ENCODE assay signal across 9 cellular contexts in the genomic region with DNA sequence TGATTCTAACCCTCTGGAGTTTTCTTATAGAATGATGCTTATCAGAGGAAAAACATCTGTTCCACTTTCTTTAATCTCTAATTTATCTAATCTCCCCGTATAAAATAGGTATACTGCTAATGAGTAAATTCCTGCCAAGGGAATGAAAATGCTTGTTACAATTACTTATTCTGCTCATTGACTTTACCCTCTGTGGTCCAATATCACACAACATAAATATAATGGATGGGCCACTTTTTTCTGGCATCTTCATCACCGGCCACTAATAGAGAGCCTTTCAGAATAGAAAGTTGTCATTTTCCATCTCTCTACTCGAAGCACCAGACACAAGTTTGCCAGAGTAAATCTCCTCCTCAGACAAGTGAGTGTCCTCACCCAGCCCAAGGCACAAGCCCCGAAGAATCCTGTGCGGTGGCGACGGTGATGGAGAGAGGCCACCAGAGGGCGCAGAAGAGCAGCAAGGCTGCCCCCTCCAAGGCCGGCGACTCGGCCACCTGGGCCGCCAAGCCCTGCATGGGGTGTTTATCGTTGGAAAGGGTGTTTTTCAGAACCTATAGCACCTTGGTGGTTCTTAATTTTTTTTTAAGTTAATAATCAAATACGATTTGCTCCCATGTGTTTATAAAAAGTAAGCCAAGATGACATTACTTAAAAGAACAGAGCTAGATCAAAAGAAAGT.
DNase-seq lines count a peak whose midpoint lies in the region; ATAC-seq, FAIRE-seq and TF ChIP-seq lines count a peak whose summit lies in the region.
"Had no signal": no experiment of that assay in that cellular context is flagged by ENCODE, and none has a peak within 500 bp of the region (broad histone marks: within the 10 kb centered on the region; RNA-seq: fewer than 3 reads in every experiment).

No MANE protein-coding gene starts in this region.

- TF ChIP-seq CTCF in H1 (IDR thresholded peaks at IDR 0.05; ENCODE audit: control extremely low read depth in 1 of 3, insufficient read depth in 1 of 3, low read depth in 1 of 3, low read length in 3 of 3) = peak; percentile 89 to 93 (median 90)

- H3K27ac Mint-ChIP-seq in CD4-positive, CD25-positive, alpha-beta regulatory T cell = no peak overlapping the region

- peaks cover 0 to 7% (median 3%) of the 10 kb centered on the region in 4 donors for H3K4me1 Mint-ChIP-seq in CD4-positive, CD25-positive, alpha-beta regulatory T cell

- H3K36me3 ChIP-seq in CD4-positive, CD25-positive, alpha-beta regulatory T cell (ENCODE audit: control insufficient read depth, insufficient read depth, low read length) = no peaks in the 10 kb centered on the region
- no peaks in the 10 kb centered on the region for H3K36me3 ChIP-seq in H1 (ENCODE audit: control insufficient read depth in 2 of 4, insufficient read depth in 4 of 4, low read length in 3 of 4)

- ATAC-seq in CD4-positive, CD25-positive, alpha-beta regulatory T cell (ENCODE audit: low read depth in 2 of 2) = peak; percentile 68 to 89
- peak; percentile 96 for ATAC-seq in GM19438 (IDR thresholded peaks at IDR 0.05; ENCODE audit: low read depth, unreplicated experiment)
- peak; percentile 96 for ATAC-seq in HG03520 (IDR thresholded peaks at IDR 0.05; ENCODE audit: unreplicated experiment)

- H3K18ac ChIP-seq in H1 (ENCODE audit: extremely low read depth, low read length) = no peak overlapping the region; the same call in 1 of the 2 replicates

- no peak overlapping the region for H4K8ac ChIP-seq in H1 (ENCODE audit: extremely low read depth, insufficient read depth, low read length)

- no peaks in the 10 kb centered on the region for H3K23me2 ChIP-seq in H1 (ENCODE audit: low read depth, low read length)

- peaks cover 2% of the 10 kb centered on the region for H3K27me3 ChIP-seq in CD4-positive, CD25-positive, alpha-beta regulatory T cell (ENCODE audit: control insufficient read depth, insufficient read depth, low read length)
- H3K27me3 ChIP-seq in H1 (replicated peaks in 1 of 4; ENCODE audit: control insufficient read depth in 3 of 4, extremely low read depth in 1 of 4, insufficient read depth in 3 of 4, low read length in 3 of 4) = no peaks in the 10 kb centered on the region

- WGBS in H1 (ENCODE audit: extremely low coverage in 1 of 2, insufficient coverage in 1 of 2, insufficient read length in 1 of 2, insufficient replicate concordance in 2 of 2, low coverage in 1 of 2, low lambda C conversion rate in 2 of 2, missing lambda C conversion rate in 1 of 2), 2 experiments = 22% methylated on average over 14 of the region's 14 CpGs; no CpG with 5 or more reads in 1 of the 2 experiments

- H4K91ac ChIP-seq in H1 (replicated peaks; ENCODE audit: insufficient read length, low read length) = no peak overlapping the region

- no peak overlapping the region for H2BK120ac ChIP-seq in H1 (replicated peaks; ENCODE audit: low read depth, low read length)

- H2AK5ac ChIP-seq in H1 (ENCODE audit: low read depth, low read length) = no peak overlapping the region

- peak; percentile 54 to 69 (median 68) for DNase-seq in CD4-positive, CD25-positive, alpha-beta regulatory T cell
- peak; percentile 88 for DNase-seq in NCI-H82 (lab: John Stamatoyannopoulos, UW)
- peak; percentile 92 for DNase-seq in activated CD8-positive, alpha-beta memory T cell treated with anti-CD3 and anti-CD28 coated beads for 24 hours
- peak; percentile 23 to 93 for DNase-seq in H1 (ENCODE audit: low read depth in 1 of 2, low spot score in 2 of 2)
- peak; percentile 80 for DNase-seq in midbrain (lab: John Stamatoyannopoulos, UW)
- peak; percentile 46 to 49 for DNase-seq in stimulated activated CD8-positive, alpha-beta memory T cell treated with anti-CD3 and anti-CD28 coated beads, Interleukin-4, amount 100 ng/mL, for 1 hour (ENCODE audit: low read depth in 2 of 2, low spot score in 1 of 2)

- no peaks in the 10 kb centered on the region for H3K79me2 ChIP-seq in H1 (ENCODE audit: control insufficient read depth in 1 of 2, insufficient read depth in 2 of 2, low read length in 2 of 2)

- TF ChIP-seq RAD21 in H1 (IDR thresholded peaks at IDR 0.05 in 1 of 2, conservative IDR thresholded peaks at IDR 0.05 in 1 of 2; ENCODE audit: low read depth in 2 of 2, low read length in 2 of 2) = peak; percentile 88 to 91

- no peak overlapping the region for H3K27ac ChIP-seq in CD4-positive, CD25-positive, alpha-beta regulatory T cell (ENCODE audit: insufficient read depth, low read length, poor library complexity, severe bottlenecking)
- no peak overlapping the region for H3K27ac ChIP-seq in H1 (ENCODE audit: low read depth, low read length)
- H3K27ac ChIP-seq: SK-N-MC had no signal

- H3K79me1 ChIP-seq in H1 (ENCODE audit: low read depth, low read length) = no peaks in the 10 kb centered on the region

- H2BK12ac ChIP-seq in H1 (ENCODE audit: low read depth, low read length) = no peak overlapping the region

- H2AFZ ChIP-seq in H1 (ENCODE audit: low read length) = no peak overlapping the region

- CTCF ChIA-PET in H1 (lab: Charles Lee; ENCODE audit: partially characterized antibody) = interaction anchor here (0.6 to 2.7 kb wide), 12 partner anchors 10 to 940 kb away, joined by 3 to 12 read pairs (median 3); no protein-coding TSS in a partner anchor

- H3K4me1 ChIP-seq in CD4-positive, CD25-positive, alpha-beta regulatory T cell (ENCODE audit: control insufficient read depth, insufficient read depth, low read length, poor library complexity, severe bottlenecking) = peaks cover 4% of the 10 kb centered on the region
- H3K4me1 ChIP-seq in H1 (replicated peaks in 1 of 4; ENCODE audit: control insufficient read depth in 3 of 4, insufficient read depth in 4 of 4, low read length in 3 of 4) = no peaks in the 10 kb centered on the region

- H2BK15ac ChIP-seq in H1 (ENCODE audit: low read length) = no peak overlapping the region

- H3K36me3 Mint-ChIP-seq in CD4-positive, CD25-positive, alpha-beta regulatory T cell = no peaks in the 10 kb centered on the region

- H4K5ac ChIP-seq in H1 (ENCODE audit: insufficient read length, low read depth, low read length) = no peak overlapping the region

- POLR2A ChIA-PET in H1 (lab: Charles Lee; ENCODE audit: partially characterized antibody) = no interaction called here

- no peak overlapping the region for H3K4ac ChIP-seq in H1 (replicated peaks; ENCODE audit: insufficient read length, low read depth, low read length)

- no peak overlapping the region for H3K4me2 ChIP-seq in H1 (ENCODE audit: insufficient read depth in 1 of 2, low read depth in 2 of 2, low read length in 2 of 2)

- H2BK5ac ChIP-seq in H1 (ENCODE audit: low read depth, low read length) = no peak overlapping the region

- H3K56ac ChIP-seq in H1 (replicated peaks; ENCODE audit: insufficient read length, low read depth, low read length) = no peak overlapping the region

- no peak for TF ChIP-seq EP300 in H1 (IDR thresholded peaks at IDR 0.05; ENCODE audit: borderline replicate concordance in 1 of 2, low read depth in 2 of 2, low read length in 2 of 2)

- no peak overlapping the region for H3K14ac ChIP-seq in H1 (ENCODE audit: insufficient read length)

- H3K9ac ChIP-seq in H1 (replicated peaks in 1 of 4; ENCODE audit: extremely low read depth in 1 of 4, low read depth in 3 of 4, low read length in 3 of 4) = no peak overlapping the region

- H3K9me3 ChIP-seq in CD4-positive, CD25-positive, alpha-beta regulatory T cell (ENCODE audit: control insufficient read depth in 2 of 2, low read length in 2 of 2) = no peaks in the 10 kb centered on the region
- peaks cover 6 to 11% of the 10 kb centered on the region in 2 experiments for H3K9me3 ChIP-seq in H1 (ENCODE audit: insufficient read depth in 2 of 2, low read depth in 1 of 2, low read length in 1 of 2)

- no peak overlapping the region for H3K23ac ChIP-seq in H1 (ENCODE audit: insufficient read length)

- H3K9me3 Mint-ChIP-seq in CD4-positive, CD25-positive, alpha-beta regulatory T cell = peaks cover 0 to 6% (median 2%) of the 10 kb centered on the region in 7 donors

- H3K4me3 ChIP-seq in CD4-positive, CD25-positive, alpha-beta regulatory T cell (ENCODE audit: low read depth, low read length) = no peak overlapping the region
- H3K4me3 ChIP-seq in H1 (ENCODE audit: extremely low read depth in 1 of 4, insufficient read depth in 2 of 4, low read depth in 3 of 4, low read length in 4 of 4) = no peak overlapping the region
- H3K4me3 ChIP-seq: SK-N-MC had no signal

- no peak for TF ChIP-seq POLR2A in H1 (IDR thresholded peaks at IDR 0.05; ENCODE audit: control extremely low read depth in 1 of 2, low read depth in 2 of 2, low read length in 2 of 2)

- no peak overlapping the region for H2BK20ac ChIP-seq in H1 (ENCODE audit: low read length)

- no peaks in the 10 kb centered on the region for H4K20me1 ChIP-seq in H1 (replicated peaks in 1 of 2; ENCODE audit: control insufficient read depth in 1 of 2, insufficient read depth in 2 of 2, low read length in 2 of 2)

- H3K27me3 Mint-ChIP-seq in CD4-positive, CD25-positive, alpha-beta regulatory T cell = peaks cover 26% of the 10 kb centered on the region

- no peak overlapping the region for H3K4me3 Mint-ChIP-seq in CD4-positive, CD25-positive, alpha-beta regulatory T cell

- FAIRE-seq in H1 (lab: Jason Lieb, UNC) = peak; percentile 57

TF ChIP-seq in H1, 55 proteins besides CTCF, POLR2A, EP300 and RAD21 (continues in another document):
- no peak for TF ChIP-seq NRF1 (IDR thresholded peaks at IDR 0.05; ENCODE audit: low read depth, low read length)
- no peak for TF ChIP-seq POU5F1 (IDR thresholded peaks at IDR 0.05; ENCODE audit: low read depth, low read length)
- TF ChIP-seq TEAD4 (IDR thresholded peaks at IDR 0.05; ENCODE audit: low read depth, low read length) = 0 out of 2 replicates have a peak, but pooled peaks have one; percentile 12
- TF ChIP-seq, protein P1, sequence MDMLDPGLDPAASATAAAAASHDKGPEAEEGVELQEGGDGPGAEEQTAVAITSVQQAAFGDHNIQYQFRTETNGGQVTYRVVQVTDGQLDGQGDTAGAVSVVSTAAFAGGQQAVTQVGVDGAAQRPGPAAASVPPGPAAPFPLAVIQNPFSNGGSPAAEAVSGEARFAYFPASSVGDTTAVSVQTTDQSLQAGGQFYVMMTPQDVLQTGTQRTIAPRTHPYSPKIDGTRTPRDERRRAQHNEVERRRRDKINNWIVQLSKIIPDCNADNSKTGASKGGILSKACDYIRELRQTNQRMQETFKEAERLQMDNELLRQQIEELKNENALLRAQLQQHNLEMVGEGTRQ (IDR thresholded peaks at IDR 0.05; ENCODE audit: low read length) = no peak
- TF ChIP-seq SP2 (IDR thresholded peaks at IDR 0.05; ENCODE audit: low read length) = no peak
